Comparison of ENCODE assay signal across 14 cellular contexts in genomic region chr4:181261279-181261678, GRCh38.
DNase-seq lines count a peak whose midpoint lies in the region; ATAC-seq, FAIRE-seq and TF ChIP-seq lines count a peak whose summit lies in the region.
"Had no signal": no experiment of that assay in that cellular context is flagged by ENCODE, and none has a peak within 500 bp of the region (broad histone marks: within the 10 kb centered on the region; RNA-seq: fewer than 3 reads in every experiment).

No MANE protein-coding gene starts in this region.

- H3K4me1 ChIP-seq in heart left ventricle: peaks cover 0 to 4% (median 0%) of the 10 kb centered on the region in 12 donors
- no peaks in the 10 kb centered on the region for H3K4me1 ChIP-seq in right atrium auricular region

- peak in 3 of 4 donors; percentile 41 to 58 (median 55) for ATAC-seq in heart left ventricle
- ATAC-seq in T-helper 17 cell: no peak
- ATAC-seq: naive thymus-derived CD8-positive, alpha-beta T cell had no signal

- intact Hi-C loops in heart left ventricle (cut with DNase I): loop anchor here in 8 of 10 donors (2.0 to 10.0 kb wide), 4 partner anchors 119 to 268 kb away; no protein-coding TSS in a partner anchor

- H3K9me3 ChIP-seq in heart left ventricle (no peaks in the 10 kb centered on the region), right atrium auricular region (no peaks in the 10 kb centered on the region), T-helper 17 cell (ENCODE audit: control insufficient read depth, low read length, poor library complexity, severe bottlenecking) (no peaks in the 10 kb centered on the region)

- no peaks in the 10 kb centered on the region for H3K4me1 Mint-ChIP-seq in T-helper 17 cell
- H3K4me1 Mint-ChIP-seq: naive thymus-derived CD8-positive, alpha-beta T cell had no signal

- WGBS in heart left ventricle, 4 donors: 12 to 17% (median 13%) methylated on average over 5 of the region's 5 CpGs

- DNase-seq in heart left ventricle (no peak), right atrium auricular region (ENCODE audit: low spot score) (no peak), NCI-H748 (lab: John Stamatoyannopoulos, UW; ENCODE audit: unreplicated experiment) (peak; percentile 78), fibroblast of peridontal ligament (ENCODE audit: extremely low read depth) (peak; percentile 32), urothelium cell line (ENCODE audit: low spot score) (peak; percentile 27), T-helper 17 cell (no peak), kidney tubule cell (ENCODE audit: low spot score) (no peak)
- DNase-seq in activated CD4-positive, CD25-positive, alpha-beta regulatory T cell treated with anti-CD3 and anti-CD28 coated beads, Interleukin-2, amount 50 U/mL, for 72 hours: no peak
- DNase-seq: activated CD8-positive, alpha-beta memory T cell treated with anti-CD3 and anti-CD28 coated beads, Interleukin-2, amount 50 U/mL, for 4 hours; C1 segment of cervical spinal cord; glutamatergic neuron; naive thymus-derived CD8-positive, alpha-beta T cell; T-helper 1 cell had no signal

- H3K27me3 ChIP-seq in heart left ventricle (no peaks in the 10 kb centered on the region), right atrium auricular region (no peaks in the 10 kb centered on the region)
- H3K27me3 ChIP-seq: cardiac muscle cell had no signal

- no peaks in the 10 kb centered on the region for H3K36me3 ChIP-seq in heart left ventricle
- no peaks in the 10 kb centered on the region for H3K36me3 ChIP-seq in right atrium auricular region
- H3K36me3 ChIP-seq: cardiac muscle cell had no signal

- no peak overlapping the region for H3K4me3 Mint-ChIP-seq in T-helper 17 cell
- H3K4me3 Mint-ChIP-seq: naive thymus-derived CD8-positive, alpha-beta T cell had no signal

- H3K36me3 Mint-ChIP-seq in T-helper 17 cell (ENCODE audit: low read depth): no peaks in the 10 kb centered on the region
- H3K36me3 Mint-ChIP-seq: naive thymus-derived CD8-positive, alpha-beta T cell had no signal

- no peaks in the 10 kb centered on the region for H3K27me3 Mint-ChIP-seq in T-helper 17 cell

- TF ChIP-seq CTCF in heart left ventricle (IDR thresholded peaks at IDR 0.05): peak in 10 of 12 donors; percentile 11 to 53 (median 34)
- TF ChIP-seq CTCF in right atrium auricular region (IDR thresholded peaks at IDR 0.05): peak in 1 of 2 donors; percentile 29

- H3K4me3 ChIP-seq in heart left ventricle: no peak overlapping the region
- no peak overlapping the region for H3K4me3 ChIP-seq in right atrium auricular region
- H3K4me3 ChIP-seq: cardiac muscle cell had no signal

- H3K27ac ChIP-seq in heart left ventricle (no peak overlapping the region), right atrium auricular region (no peak overlapping the region)
- H3K27ac ChIP-seq: cardiac muscle cell had no signal

- TF ChIP-seq POLR2A in heart left ventricle (IDR thresholded peaks at IDR 0.05): no peak

- no peak overlapping the region for H3K27ac Mint-ChIP-seq in T-helper 17 cell
- H3K27ac Mint-ChIP-seq: naive thymus-derived CD8-positive, alpha-beta T cell had no signal

- no peak for FAIRE-seq in urothelium cell line (lab: Jason Lieb, UNC)

Comparison
In these comparisons a context has a peak if more than half of its experiments do, and no peak if none do; other contexts are left out.
1. DNase-seq: peak in NCI-H748 (single experiment), fibroblast of peridontal ligament (single experiment) and urothelium cell line (single experiment); none in heart left ventricle (0 of 5), right atrium auricular region (single experiment), T-helper 17 cell (0 of 3), kidney tubule cell (single experiment) and activated CD4-positive, CD25-positive, alpha-beta regulatory T cell treated with anti-CD3 and anti-CD28 coated beads, Interleukin-2, amount 50 U/mL, for 72 hours (single experiment).